1 cellular context compared by ENCODE assay signal in the genomic region with DNA sequence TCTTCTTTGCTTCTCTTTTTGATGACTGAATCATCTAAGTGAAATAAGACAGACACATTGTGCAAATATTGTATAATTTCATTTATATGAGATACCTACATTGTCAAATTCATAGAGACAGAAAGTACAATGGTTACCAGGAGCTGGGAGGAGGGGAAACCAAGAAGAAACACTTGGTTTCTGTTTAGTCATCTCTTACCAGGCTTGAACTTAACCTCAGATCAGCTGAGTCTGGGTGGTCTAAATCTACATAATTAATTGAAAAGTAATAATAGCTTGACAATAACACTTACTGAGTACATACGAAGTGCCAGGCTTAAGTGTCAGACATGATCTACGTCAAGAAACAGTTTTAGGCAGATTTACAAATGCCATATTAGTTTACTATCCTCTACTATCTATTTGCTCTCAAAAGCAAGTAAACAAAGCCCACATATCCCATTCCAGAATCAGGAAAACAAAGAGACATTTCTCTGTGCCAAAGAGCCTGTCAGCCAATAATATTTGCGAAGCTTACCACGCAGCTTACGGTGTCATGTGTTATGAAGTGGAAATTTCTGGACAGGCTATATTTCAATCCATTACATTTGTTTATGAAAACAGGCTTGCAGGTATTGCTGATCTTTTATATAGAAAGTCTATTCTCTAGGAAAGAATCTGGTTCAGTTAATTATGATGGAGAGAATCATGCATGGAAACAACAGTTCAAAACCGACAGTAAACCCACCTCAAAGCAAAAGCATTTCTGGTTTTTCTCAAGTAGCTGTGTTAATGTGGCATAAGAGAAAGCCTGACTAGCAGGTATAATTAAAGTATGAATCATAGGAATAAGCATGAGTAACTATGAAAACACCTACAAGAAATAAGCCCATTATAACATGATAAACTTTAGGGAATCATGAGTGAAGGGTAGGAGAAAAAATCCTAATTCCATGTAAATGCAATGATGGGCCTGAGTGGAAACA.
TF ChIP-seq lines count a peak whose summit lies in the region.

No MANE protein-coding gene starts in this region.

TF ChIP-seq in GM23338, 12 proteins besides CTCF, POLR2A, EP300 and RAD21 (continued from another document):
- TF ChIP-seq ZNF462 (CRISPR knock-in tag; IDR thresholded peaks at IDR 0.05) (no peak), CREB1 (CRISPR knock-in tag; IDR thresholded peaks at IDR 0.05; ENCODE audit: low read depth) (no peak), EZH2phosphoT487 (IDR thresholded peaks at IDR 0.05; ENCODE audit: unreplicated experiment) (no peak), NANOG (IDR thresholded peaks at IDR 0.05; ENCODE audit: borderline replicate concordance) (no peak), STAT1 (IDR thresholded peaks at IDR 0.05; ENCODE audit: unreplicated experiment) (no peak)
